ENCODE assay signal across 7 cellular contexts in the genomic region with DNA sequence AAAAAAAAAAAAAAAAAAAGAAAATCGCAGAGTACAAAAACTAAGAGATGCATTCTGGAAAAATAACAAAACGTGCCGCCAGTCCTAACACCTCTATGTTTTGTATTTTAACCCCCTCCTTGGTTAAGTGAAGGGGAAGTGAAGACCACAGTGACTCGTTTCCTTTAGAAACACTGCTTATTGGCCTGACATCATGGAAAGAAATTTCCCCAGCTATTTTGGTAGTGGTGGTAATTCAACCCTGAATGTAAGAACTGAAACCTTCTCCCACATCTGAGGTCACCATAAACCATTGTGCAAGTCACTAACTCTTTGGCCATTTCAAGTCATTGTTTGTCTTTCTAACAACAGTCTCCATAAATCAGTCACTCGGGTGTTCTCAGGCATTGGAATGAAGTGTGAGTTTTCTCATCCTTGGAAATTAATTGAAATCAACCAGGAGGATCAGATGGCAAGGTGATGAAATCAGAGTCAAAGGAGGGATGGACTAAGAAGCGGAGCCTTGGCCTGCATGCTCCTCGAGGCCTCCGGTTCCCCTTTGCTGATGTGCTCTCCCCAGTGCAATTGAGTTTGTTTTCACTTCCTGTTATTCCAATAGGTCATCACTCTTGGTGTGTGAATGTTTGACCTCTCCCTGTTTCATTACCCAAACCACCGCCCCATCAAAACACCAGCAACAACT.
DNase-seq lines count a peak whose midpoint lies in the region; ATAC-seq and TF ChIP-seq lines count a peak whose summit lies in the region.

No MANE protein-coding gene starts in this region.

- H3K9me3 Mint-ChIP-seq in stimulated activated memory B cell treated with anti-CD40 and anti-IgM and Interleukin-4, amounts not matched to agents 10 μg/mL and 1 μg/mL and 100 μg/mL, for 72 hours = peaks cover 3% of the 10 kb centered on the region
- H3K9me3 Mint-ChIP-seq in glutamatergic neuron (ENCODE audit: unreplicated experiment) = peaks cover 2% of the 10 kb centered on the region

- ATAC-seq in GM18505 (IDR thresholded peaks at IDR 0.05; ENCODE audit: unreplicated experiment) (peak; percentile 88), GM21423 (IDR thresholded peaks at IDR 0.05; ENCODE audit: unreplicated experiment) (peak; percentile 87), HG03565 (IDR thresholded peaks at IDR 0.05; ENCODE audit: unreplicated experiment) (peak; percentile 85)
- peak; percentile 93 for ATAC-seq in stimulated activated memory B cell treated with anti-CD40 and anti-IgM and Interleukin-4, amounts not matched to agents 10 μg/mL and 1 μg/mL and 100 μg/mL, for 72 hours

- peaks cover 42% of the 10 kb centered on the region for H3K4me1 Mint-ChIP-seq in stimulated activated memory B cell treated with anti-CD40 and anti-IgM and Interleukin-4, amounts not matched to agents 10 μg/mL and 1 μg/mL and 100 μg/mL, for 72 hours
- H3K4me1 Mint-ChIP-seq in glutamatergic neuron (ENCODE audit: low read depth, unreplicated experiment) = peaks cover 8% of the 10 kb centered on the region

- H3K27ac ChIP-seq in caudate nucleus (ENCODE audit: low read depth, low read length) = no peak overlapping the region

- peak; percentile 42 for DNase-seq in activated gamma-delta T cell treated with anti-CD3 and anti-CD28 coated beads, Interleukin-2, amount 50 U/mL, for 16 hours (ENCODE audit: low read depth)
- DNase-seq in caudate nucleus (lab: John Stamatoyannopoulos, UW) = no peak
- no peak for DNase-seq in glutamatergic neuron

- TF ChIP-seq POLR2A in GM18505 (IDR thresholded peaks at IDR 0.05; ENCODE audit: borderline replicate concordance, extremely low read depth, insufficient read depth, insufficient read length) = peak; percentile 36

- no peak for TF ChIP-seq CTCF in glutamatergic neuron (IDR thresholded peaks at IDR 0.05; ENCODE audit: partially characterized antibody, unreplicated experiment)

- H3K4me3 Mint-ChIP-seq in stimulated activated memory B cell treated with anti-CD40 and anti-IgM and Interleukin-4, amounts not matched to agents 10 μg/mL and 1 μg/mL and 100 μg/mL, for 72 hours = peak overlapping the region; percentile 48
- H3K4me3 Mint-ChIP-seq in glutamatergic neuron (ENCODE audit: unreplicated experiment) = no peak overlapping the region

- no peaks in the 10 kb centered on the region for H3K27me3 Mint-ChIP-seq in stimulated activated memory B cell treated with anti-CD40 and anti-IgM and Interleukin-4, amounts not matched to agents 10 μg/mL and 1 μg/mL and 100 μg/mL, for 72 hours
- no peaks in the 10 kb centered on the region for H3K27me3 Mint-ChIP-seq in glutamatergic neuron (ENCODE audit: unreplicated experiment)

- H3K36me3 Mint-ChIP-seq in stimulated activated memory B cell treated with anti-CD40 and anti-IgM and Interleukin-4, amounts not matched to agents 10 μg/mL and 1 μg/mL and 100 μg/mL, for 72 hours = peaks cover 11% of the 10 kb centered on the region
- no peaks in the 10 kb centered on the region for H3K36me3 Mint-ChIP-seq in glutamatergic neuron (ENCODE audit: unreplicated experiment)

- peak overlapping the region; percentile 94 for H3K27ac Mint-ChIP-seq in stimulated activated memory B cell treated with anti-CD40 and anti-IgM and Interleukin-4, amounts not matched to agents 10 μg/mL and 1 μg/mL and 100 μg/mL, for 72 hours
- H3K27ac Mint-ChIP-seq in glutamatergic neuron (ENCODE audit: unreplicated experiment) = no peak overlapping the region
